In genomic region chr10:132918617-132919373, GRCh38 we compare ENCODE assay signal across 32 cellular contexts. TPM values are rescaled to one million over a fixed set of nuclear protein-coding genes. Genes with fewer than 3 reads are reported as not detected.
DNase-seq lines count a peak whose midpoint lies in the region; ATAC-seq, FAIRE-seq and TF ChIP-seq lines count a peak whose summit lies in the region.
"Had no signal": no experiment of that assay in that cellular context is flagged by ENCODE, and none has a peak within 500 bp of the region (broad histone marks: within the 10 kb centered on the region; RNA-seq: fewer than 3 reads in every experiment).

No MANE protein-coding gene starts in this region.

- no peaks in the 10 kb centered on the region for H3K4me1 ChIP-seq in right atrium auricular region
- H3K4me1 ChIP-seq in kidney (ENCODE audit: control insufficient read depth in 1 of 2, insufficient read depth in 1 of 2, low read depth in 1 of 2, low read length in 2 of 2) = peaks cover 0 to 10% of the 10 kb centered on the region in 2 donors
- H3K4me1 ChIP-seq in thyroid gland = peaks cover 6 to 17% of the 10 kb centered on the region in 2 donors
- no peaks in the 10 kb centered on the region for H3K4me1 ChIP-seq in transverse colon
- H3K4me1 ChIP-seq: left lung, vagina had no signal

- H3K27ac ChIP-seq in right atrium auricular region (no peak overlapping the region), kidney (ENCODE audit: low read depth in 2 of 2, low read length in 2 of 2) (no peak overlapping the region), thyroid gland (no peak overlapping the region), transverse colon (no peak overlapping the region)
- H3K27ac ChIP-seq: left lung, thoracic aorta, vagina had no signal

- TF ChIP-seq CTCF in right atrium auricular region (IDR thresholded peaks at IDR 0.05) (no peak), kidney (IDR thresholded peaks at IDR 0.05; ENCODE audit: borderline replicate concordance, extremely low read depth, insufficient read depth) (no peak), thyroid gland (IDR thresholded peaks at IDR 0.05) (no peak), progenitor cell of endocrine pancreas (IDR thresholded peaks at IDR 0.05; ENCODE audit: unreplicated experiment) (no peak), transverse colon (IDR thresholded peaks at IDR 0.05) (no peak)

- ATAC-seq in left cardiac atrium (no peak), HG02852 (IDR thresholded peaks at IDR 0.05; ENCODE audit: unreplicated experiment) (no peak)
- ATAC-seq: activated T-cell treated with anti-CD3 and anti-CD28 coated beads, Interleukin-2, amount 50 U/mL, for 72 hours; CD8-positive, alpha-beta T cell; left lung; naive thymus-derived CD4-positive, alpha-beta T cell; SK-N-SH treated with all-trans-retinoic acid at 6 μM for 48 hours; stimulated activated naive CD8-positive, alpha-beta T cell treated with anti-CD3 and anti-CD28 coated beads, Interleukin-15, Interleukin-2, amounts not matched to agents 100 U/mL and 50 U/mL, for 24 hours had no signal

- TF ChIP-seq EP300 in transverse colon (IDR thresholded peaks at IDR 0.05; ENCODE audit: low read depth) = no peak

- H3K9me3 ChIP-seq in right atrium auricular region (no peaks in the 10 kb centered on the region), MG63 (no peaks in the 10 kb centered on the region), kidney (ENCODE audit: control insufficient read depth in 1 of 2, low read length in 2 of 2) (no peaks in the 10 kb centered on the region), thyroid gland (no peaks in the 10 kb centered on the region), transverse colon (no peaks in the 10 kb centered on the region)
- H3K9me3 ChIP-seq: left lung, thoracic aorta, vagina had no signal

- H3K27me3 Mint-ChIP-seq in progenitor cell of endocrine pancreas = no peaks in the 10 kb centered on the region
- H3K27me3 Mint-ChIP-seq: activated CD4-positive, alpha-beta memory T cell treated with anti-CD3 and anti-CD28 coated beads for 36 hours; central memory CD8-positive, alpha-beta T cell; dendritic cell treated with granulocyte-macrophage colony-stimulating factor and Interleukin-4, amounts not matched to agents 40 ng/mL and 50 ng/mL, for 4 days; naive thymus-derived CD4-positive, alpha-beta T cell had no signal

- H3K4me3 ChIP-seq in right atrium auricular region (no peak overlapping the region), MG63 (no peak overlapping the region), kidney (ENCODE audit: low read length in 2 of 2) (no peak overlapping the region), thyroid gland (replicated peaks in 1 of 3) (no peak overlapping the region), transverse colon (no peak overlapping the region)
- H3K4me3 ChIP-seq: left lung, thoracic aorta, vagina had no signal

- no peak overlapping the region for H3K27ac Mint-ChIP-seq in progenitor cell of endocrine pancreas
- H3K27ac Mint-ChIP-seq: activated CD4-positive, alpha-beta memory T cell treated with anti-CD3 and anti-CD28 coated beads for 36 hours; activated T-cell treated with anti-CD3 and anti-CD28 coated beads, Interleukin-2, amount 50 U/mL, for 72 hours; CD8-positive, alpha-beta T cell; dendritic cell treated with granulocyte-macrophage colony-stimulating factor and Interleukin-4, amounts not matched to agents 40 ng/mL and 50 ng/mL, for 4 days; naive thymus-derived CD4-positive, alpha-beta T cell; T-helper 1 cell treated with Interleukin-12 subunit alpha and Interleukin-12 subunit beta and Interleukin-4 antibody, amounts not matched to agents 30 μg/mL and 1 μg/mL, for 36 hours had no signal

- H3K27me3 ChIP-seq in right atrium auricular region (no peaks in the 10 kb centered on the region), MG63 (peaks cover 2% of the 10 kb centered on the region; the same call in 1 of the 2 replicates), thyroid gland (no peaks in the 10 kb centered on the region), transverse colon (peaks cover 24% of the 10 kb centered on the region)
- H3K27me3 ChIP-seq: vagina had no signal

- TF ChIP-seq POLR2A in thyroid gland (IDR thresholded peaks at IDR 0.05) (no peak), transverse colon (IDR thresholded peaks at IDR 0.05) (no peak)

- no peaks in the 10 kb centered on the region for H3K4me1 Mint-ChIP-seq in progenitor cell of endocrine pancreas (ENCODE audit: low read depth)
- H3K4me1 Mint-ChIP-seq: central memory CD8-positive, alpha-beta T cell; naive thymus-derived CD4-positive, alpha-beta T cell had no signal

- H3K36me3 ChIP-seq in right atrium auricular region (no peaks in the 10 kb centered on the region), MG63 (no peaks in the 10 kb centered on the region), kidney (ENCODE audit: control insufficient read depth in 1 of 2, insufficient read depth in 2 of 2, low read length in 2 of 2) (no peaks in the 10 kb centered on the region), thyroid gland (no peaks in the 10 kb centered on the region), transverse colon (no peaks in the 10 kb centered on the region)
- H3K36me3 ChIP-seq: left lung, thoracic aorta, vagina had no signal

- DNase-seq in left cardiac atrium (peak; percentile 21), right atrium auricular region (ENCODE audit: low spot score) (no peak), MG63 (peak; percentile 23), kidney (peak; percentile 66), thyroid gland (peak; percentile 71 to 83), progenitor cell of endocrine pancreas (ENCODE audit: low spot score, unreplicated experiment) (no peak), transverse colon (no peak)
- DNase-seq: activated CD4-positive, alpha-beta memory T cell treated with anti-CD3 and anti-CD28 coated beads for 36 hours; activated CD4-positive, CD25-positive, alpha-beta regulatory T cell treated with anti-CD3 and anti-CD28 coated beads, Interleukin-2, amount 50 U/mL, for 72 hours; activated naive CD4-positive, alpha-beta T cell treated with Interleukin-2 at 50 U/mL for 16 hours; activated T-cell treated with anti-CD3 and anti-CD28 coated beads, Interleukin-2, amount 50 U/mL, for 72 hours; CD8-positive, alpha-beta T cell; DMS 273 treated with DMSO at 0.1 percent for 48 hours; Kasumi-1; naive thymus-derived CD4-positive, alpha-beta T cell; NCI-H1436 treated with DMSO at 0.1 percent for 48 hours; NCI-H2107; NCI-H510A; NK-92 treated with Interleukin-12 subunit alpha and Interleukin-12 subunit beta, amount 100 ng/mL, for 24 hours; occipital lobe; stimulated activated CD4-positive, alpha-beta T cell treated with anti-CD3 and anti-CD28 coated beads, Interleukin-2, amount 100 ng/mL, for 24 hours; stimulated activated naive CD8-positive, alpha-beta T cell treated with anti-CD3 and anti-CD28 coated beads, Interleukin-15, Interleukin-2, amounts not matched to agents 100 U/mL and 50 U/mL, for 24 hours had no signal

- 73 to 80% methylated on average over 21 to 33 of the region's 34 CpGs for WGBS in thyroid gland, 2 donors
- WGBS in transverse colon (ENCODE audit: low coverage in 1 of 2), 2 donors = 72 to 80% methylated on average over 1 to 27 of the region's 34 CpGs

- intact Hi-C loops in left cardiac atrium (cut with DNase I) = no loop called here
- intact Hi-C loops in kidney (cut with DNase I) = no loop called here
- intact Hi-C loops in thyroid gland (cut with DNase I) = no loop called here
- intact Hi-C loops in transverse colon (cut with DNase I; ENCODE audit: low total_unique reads) = no loop called here

- H3K9me3 Mint-ChIP-seq in progenitor cell of endocrine pancreas (ENCODE audit: low read depth) = no peaks in the 10 kb centered on the region
- H3K9me3 Mint-ChIP-seq: activated CD4-positive, alpha-beta memory T cell treated with anti-CD3 and anti-CD28 coated beads for 36 hours; activated T-cell treated with anti-CD3 and anti-CD28 coated beads, Interleukin-2, amount 50 U/mL, for 72 hours; CD8-positive, alpha-beta T cell; central memory CD8-positive, alpha-beta T cell; dendritic cell treated with granulocyte-macrophage colony-stimulating factor and Interleukin-4, amounts not matched to agents 40 ng/mL and 50 ng/mL, for 4 days; naive thymus-derived CD4-positive, alpha-beta T cell; T-helper 1 cell treated with Interleukin-12 subunit alpha and Interleukin-12 subunit beta and Interleukin-4 antibody, amounts not matched to agents 30 μg/mL and 1 μg/mL, for 36 hours had no signal

- no peak for FAIRE-seq in kidney (lab: Jason Lieb, UNC)
- FAIRE-seq: GM12891, TTC549 had no signal

- peaks cover 2% of the 10 kb centered on the region for H3K36me3 Mint-ChIP-seq in progenitor cell of endocrine pancreas (ENCODE audit: insufficient read depth)
- H3K36me3 Mint-ChIP-seq: activated CD4-positive, alpha-beta memory T cell treated with anti-CD3 and anti-CD28 coated beads for 36 hours; CD8-positive, alpha-beta T cell; naive thymus-derived CD4-positive, alpha-beta T cell had no signal

- no peak overlapping the region for H3K9ac ChIP-seq in kidney (ENCODE audit: low read length in 2 of 2)

- in situ Hi-C loops in transverse colon (cut with MboI; ENCODE audit: low pct_ligation_motif_present in 1 of 4, low pct_unique_long_range_greater_than_20kb in 1 of 4, low sequenced_read_pairs in 3 of 4) = no loop called here

- H3K4me3 Mint-ChIP-seq in progenitor cell of endocrine pancreas (ENCODE audit: low read depth) = no peak overlapping the region
- H3K4me3 Mint-ChIP-seq: activated CD4-positive, alpha-beta memory T cell treated with anti-CD3 and anti-CD28 coated beads for 36 hours; activated T-cell treated with anti-CD3 and anti-CD28 coated beads, Interleukin-2, amount 50 U/mL, for 72 hours; CD8-positive, alpha-beta T cell; central memory CD8-positive, alpha-beta T cell; dendritic cell treated with granulocyte-macrophage colony-stimulating factor and Interleukin-4, amounts not matched to agents 40 ng/mL and 50 ng/mL, for 4 days; naive thymus-derived CD4-positive, alpha-beta T cell; T-helper 1 cell treated with Interleukin-12 subunit alpha and Interleukin-12 subunit beta and Interleukin-4 antibody, amounts not matched to agents 30 μg/mL and 1 μg/mL, for 36 hours had no signal

RNA-seq across cellular contexts. Expression of gene CFAP46, which starts 23.6 kb away (rescaled TPM):
- 1 to 10 TPM; 1.2 to 1.7 TPM for total RNA-seq in left cardiac atrium
- total RNA-seq in right atrium auricular region = 1 to 10 TPM in 1 of 2 donors, under 1 TPM in 1; 0.35 to 1.5 TPM
- 0.33 TPM in 1 of 2 replicates, not detected in the other for total RNA-seq in MG63 (2014; rRNA removed; shearing (Covaris generic); ENCODE audit: low replicate concordance)
- total RNA-seq in kidney = 8.3 TPM
- polyA plus RNA-seq in kidney (ENCODE audit: insufficient read depth, low read depth, low replicate concordance) = 3.8 TPM
- 10 to 100 TPM in 1 of 4 donors, 1 to 10 TPM in 3; 3.6 to 12.7 (median 9.1) TPM for total RNA-seq in thyroid gland
- 12.5 and 15.4 TPM in 2 replicates for total RNA-seq in progenitor cell of endocrine pancreas
- not detected for total RNA-seq in transverse colon
- total RNA-seq: CD8-positive, alpha-beta T cell; thoracic aorta; vagina had no signal
- polyA plus RNA-seq: naive thymus-derived CD4-positive, alpha-beta T cell had no signal

Comparison
In these comparisons a context has a peak if more than half of its experiments do, and no peak if none do; other contexts are left out.
1. DNase-seq: peak in left cardiac atrium (single experiment), MG63 (single experiment), kidney (single experiment) and thyroid gland (2 of 2); none in right atrium auricular region (single experiment), progenitor cell of endocrine pancreas (single experiment) and transverse colon (single experiment).